32 cellular contexts compared by ENCODE assay signal in the genomic region with DNA sequence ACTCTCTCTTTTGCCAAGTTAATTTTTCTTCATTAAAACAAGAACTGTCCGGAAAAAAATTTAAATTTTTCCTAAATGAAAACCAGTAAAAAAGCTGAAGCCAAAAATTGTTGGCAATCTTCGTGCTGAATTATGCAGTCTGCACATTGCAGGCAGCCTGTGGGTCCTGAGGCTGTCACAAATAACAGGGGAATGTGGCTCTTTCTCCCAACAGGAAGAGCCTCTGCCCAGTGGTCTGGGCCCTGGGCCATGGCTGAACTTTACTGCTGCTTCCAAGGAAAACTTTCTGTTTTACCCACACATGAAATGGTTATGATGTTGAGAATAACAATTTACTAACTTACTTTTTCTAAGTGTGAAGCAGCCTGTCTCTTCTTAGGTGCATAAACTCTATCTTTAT.
DNase-seq lines count a peak whose midpoint lies in the region; FAIRE-seq and TF ChIP-seq lines count a peak whose summit lies in the region.
"Had no signal": no experiment of that assay in that cellular context is flagged by ENCODE, and none has a peak within 500 bp of the region (broad histone marks: within the 10 kb centered on the region; RNA-seq: fewer than 3 reads in every experiment).

No MANE protein-coding gene starts in this region.

- H3K36me3 ChIP-seq in astrocyte (ENCODE audit: insufficient read depth, low read length) (no peaks in the 10 kb centered on the region), H7 (replicated peaks; ENCODE audit: control insufficient read depth, insufficient read depth, low read length) (no peaks in the 10 kb centered on the region), spleen (no peaks in the 10 kb centered on the region)
- H3K36me3 ChIP-seq: BE2C, esophagus squamous epithelium, gastroesophageal sphincter, right atrium auricular region, tibial artery had no signal

- H2AFZ ChIP-seq in astrocyte (ENCODE audit: low read depth, low read length) = no peak overlapping the region

- no peak overlapping the region for H3K27ac Mint-ChIP-seq in astrocyte (ENCODE audit: unreplicated experiment)
- H3K27ac Mint-ChIP-seq: activated B cell treated with CpG ODN at 0.5 μM for 24 hours; activated naive CD8-positive, alpha-beta T cell treated with anti-CD3 and anti-CD28 coated beads, Interleukin-2, amount 10 ng/mL, durations not matched to agents 7 days and 5 days; CD8-positive, alpha-beta memory T cell; H9 had no signal

- peak overlapping the region; percentile 13 for H3K4me2 ChIP-seq in astrocyte (ENCODE audit: low read length)

- no peaks in the 10 kb centered on the region for H3K79me2 ChIP-seq in astrocyte (ENCODE audit: insufficient read depth, low read length)

- H3K27ac ChIP-seq in astrocyte (ENCODE audit: low read depth, low read length) = no peak overlapping the region
- H3K27ac ChIP-seq in spleen = peak overlapping the region in 1 of 8 donors; percentile 33
- H3K27ac ChIP-seq: gastroesophageal sphincter, right atrium auricular region had no signal

- H3K4me3 ChIP-seq in astrocyte (ENCODE audit: insufficient read depth, low read depth, low read length) (no peak overlapping the region), H7 (ENCODE audit: insufficient read depth, low read depth, low read length) (no peak overlapping the region), spleen (no peak overlapping the region)
- H3K4me3 ChIP-seq: esophagus squamous epithelium, gastroesophageal sphincter, right atrium auricular region, tibial artery had no signal

- H3K36me3 Mint-ChIP-seq in astrocyte (ENCODE audit: low read depth, unreplicated experiment) = no peaks in the 10 kb centered on the region
- H3K36me3 Mint-ChIP-seq: activated naive CD8-positive, alpha-beta T cell treated with anti-CD3 and anti-CD28 coated beads, Interleukin-2, amount 10 ng/mL, durations not matched to agents 7 days and 5 days; CD8-positive, alpha-beta memory T cell had no signal

- no peaks in the 10 kb centered on the region for H3K27me3 Mint-ChIP-seq in astrocyte (ENCODE audit: low read depth, unreplicated experiment)
- H3K27me3 Mint-ChIP-seq: activated B cell treated with CpG ODN at 0.5 μM for 24 hours; activated naive CD8-positive, alpha-beta T cell treated with anti-CD3 and anti-CD28 coated beads, Interleukin-2, amount 10 ng/mL, durations not matched to agents 7 days and 5 days; CD8-positive, alpha-beta memory T cell had no signal

- H3K9ac ChIP-seq in astrocyte (ENCODE audit: low read length) = no peak overlapping the region

- H4K20me1 ChIP-seq in astrocyte (ENCODE audit: insufficient read depth, low read length) = no peaks in the 10 kb centered on the region

- H3K4me3 Mint-ChIP-seq in astrocyte (ENCODE audit: unreplicated experiment) = no peak overlapping the region
- H3K4me3 Mint-ChIP-seq: activated B cell treated with CpG ODN at 0.5 μM for 24 hours; activated naive CD8-positive, alpha-beta T cell treated with anti-CD3 and anti-CD28 coated beads, Interleukin-2, amount 10 ng/mL, durations not matched to agents 7 days and 5 days; activated T-cell treated with anti-CD3 and anti-CD28 coated beads, Interleukin-2, amount 50 U/mL, for 4 hours; CD8-positive, alpha-beta memory T cell; H9 had no signal

- WGBS in spleen, 5 donors = 47 to 56% (median 53%) methylated on average over 2 of the region's 2 CpGs

- TF ChIP-seq CTCF in astrocyte (IDR thresholded peaks at IDR 0.05; ENCODE audit: insufficient read depth, low read depth, low read length) (no peak), spleen (IDR thresholded peaks at IDR 0.05 in 8 of 11, conservative IDR thresholded peaks at IDR 0.05 in 3 of 11) (no peak)

- peaks cover 16% of the 10 kb centered on the region for H3K4me1 Mint-ChIP-seq in astrocyte (ENCODE audit: low read depth, unreplicated experiment)
- H3K4me1 Mint-ChIP-seq: activated naive CD8-positive, alpha-beta T cell treated with anti-CD3 and anti-CD28 coated beads, Interleukin-2, amount 10 ng/mL, durations not matched to agents 7 days and 5 days; CD8-positive, alpha-beta memory T cell had no signal

- H3K9me3 Mint-ChIP-seq in astrocyte (ENCODE audit: unreplicated experiment) = no peaks in the 10 kb centered on the region
- H3K9me3 Mint-ChIP-seq: activated B cell treated with CpG ODN at 0.5 μM for 24 hours; activated naive CD8-positive, alpha-beta T cell treated with anti-CD3 and anti-CD28 coated beads, Interleukin-2, amount 10 ng/mL, durations not matched to agents 7 days and 5 days; activated T-cell treated with anti-CD3 and anti-CD28 coated beads, Interleukin-2, amount 50 U/mL, for 4 hours; H9 had no signal

- H3K27me3 ChIP-seq in astrocyte (ENCODE audit: insufficient read depth, low read length) (no peaks in the 10 kb centered on the region), H7 (ENCODE audit: control insufficient read depth, insufficient read depth, low read length) (no peaks in the 10 kb centered on the region), spleen (replicated peaks in 1 of 7) (no peaks in the 10 kb centered on the region)
- H3K27me3 ChIP-seq: BE2C, esophagus squamous epithelium, gastroesophageal sphincter, right atrium auricular region, tibial artery had no signal

- H3K4me1 ChIP-seq in astrocyte (ENCODE audit: insufficient read depth, low read length) = peaks cover 9% of the 10 kb centered on the region
- H3K4me1 ChIP-seq in spleen = no peaks in the 10 kb centered on the region
- H3K4me1 ChIP-seq: BE2C, right atrium auricular region had no signal

- FAIRE-seq in astrocyte (lab: Jason Lieb, UNC) = no peak
- FAIRE-seq: GM12891 had no signal

- no peak for TF ChIP-seq POLR2A in spleen (IDR thresholded peaks at IDR 0.05)

- H3K9me3 ChIP-seq in astrocyte (ENCODE audit: insufficient read depth, low read depth, low read length) (no peaks in the 10 kb centered on the region), spleen (no peaks in the 10 kb centered on the region)
- H3K9me3 ChIP-seq: BE2C, esophagus squamous epithelium, gastroesophageal sphincter, right atrium auricular region, tibial artery had no signal

- intact Hi-C loops in spleen (cut with DNase I; ENCODE audit: low total_unique reads) = no loop called here

- DNase-seq in AG08395 (ENCODE audit: low spot score) (peak; percentile 61), GM03348 (ENCODE audit: low spot score) (peak; percentile 40), astrocyte (ENCODE audit: low read depth) (peak; percentile 36), globus pallidus (ENCODE audit: low spot score) (peak; percentile 5), H7 (no peak), NCI-H69 (lab: John Stamatoyannopoulos, UW) (no peak), spleen (no peak)
- no peak for DNase-seq in NK-92 treated with Interleukin-12 subunit alpha and Interleukin-12 subunit beta, amount 100 ng/mL, for 24 hours (lab: John Stamatoyannopoulos, UW)
- DNase-seq: activated B cell treated with CpG ODN at 0.5 μM for 24 hours; activated CD4-positive, alpha-beta T cell treated with anti-CD3 and anti-CD28 coated beads, Interleukin-2, amount 50 U/mL, for 1 hour; activated gamma-delta T cell treated with Interleukin-2 at 50 U/mL for 16 hours; activated naive CD8-positive, alpha-beta T cell treated with anti-CD3 and anti-CD28 coated beads, Interleukin-2, amount 10 ng/mL, durations not matched to agents 7 days and 5 days; activated T-cell treated with anti-CD3 and anti-CD28 coated beads, Interleukin-2, amount 50 U/mL, for 4 hours; BE2C; CD8-positive, alpha-beta memory T cell; DMS 273 treated with DMSO at 0.1 percent for 48 hours; esophagus squamous epithelium; H9; hypothalamus; Kasumi-1; MV-4-11; NCI-H1436; NCI-H2107; NCI-H774; posterior cingulate gyrus; RPMI8226; stimulated activated CD4-positive, alpha-beta T cell treated with anti-CD3 and anti-CD28 coated beads, Interleukin-12 subunit alpha, Interleukin-12 subunit beta, amount 100 ng/mL, for 4 hours; stimulated activated CD4-positive, alpha-beta T cell treated with anti-CD3 and anti-CD28 coated beads, Interleukin-2, amount 100 ng/mL, for 48 hours; tibial artery had no signal

Comparison
In these comparisons a context has a peak if more than half of its experiments do, and no peak if none do; other contexts are left out.
1. DNase-seq: peak in AG08395 (single experiment), GM03348 (single experiment), astrocyte (single experiment) and globus pallidus (single experiment); none in H7 (single experiment), NCI-H69 (single experiment), NK-92 treated with Interleukin-12 subunit alpha and Interleukin-12 subunit beta, amount 100 ng/mL, for 24 hours (single experiment) and spleen (single experiment).